1 cellular context compared by ENCODE assay signal in genomic region chr10:71838264-71839211, GRCh38.
TF ChIP-seq lines count a peak whose summit lies in the region.

No MANE protein-coding gene starts in this region.

TF ChIP-seq in HEK293, 187 proteins besides CTCF, POLR2A, EP300 and RAD21 (continued from another document):
- TF ChIP-seq ZNF280D (tag by site-specific recombination; IDR thresholded peaks at IDR 0.05) = no peak
- TF ChIP-seq ZNF394 (tag by site-specific recombination; IDR thresholded peaks at IDR 0.05; ENCODE audit: borderline replicate concordance) = peak; percentile 28; the same call in 1 of the 2 replicates
- TF ChIP-seq ZNF132 (tag by site-specific recombination; IDR thresholded peaks at IDR 0.05; ENCODE audit: borderline replicate concordance) = no peak
- no peak for TF ChIP-seq ZNF776 (tag by site-specific recombination; IDR thresholded peaks at IDR 0.05; ENCODE audit: borderline replicate concordance)
- peak; percentile 86 for TF ChIP-seq ATF2 (tag by site-specific recombination; IDR thresholded peaks at IDR 0.05; ENCODE audit: low read depth)
- TF ChIP-seq ZNF157 (tag by site-specific recombination; IDR thresholded peaks at IDR 0.05) = no peak
- TF ChIP-seq TSHZ1 (tag by site-specific recombination; IDR thresholded peaks at IDR 0.05; ENCODE audit: borderline replicate concordance) = no peak; the same call in 1 of the 2 replicates
- TF ChIP-seq ZNF133 (tag by site-specific recombination; IDR thresholded peaks at IDR 0.05) = no peak
- TF ChIP-seq ELK4 (IDR thresholded peaks at IDR 0.05; ENCODE audit: borderline replicate concordance, low read depth, low read length) = no peak
- TF ChIP-seq GLI2 (tag by site-specific recombination; IDR thresholded peaks at IDR 0.05; ENCODE audit: borderline replicate concordance, low read depth) = no peak
- no peak for TF ChIP-seq PBX3 (CRISPR knock-in tag; IDR thresholded peaks at IDR 0.05)
- no peak for TF ChIP-seq TCF7L2 (IDR thresholded peaks at IDR 0.05; ENCODE audit: borderline replicate concordance, low read depth, low read length)
- no peak for TF ChIP-seq MZF1 (tag by site-specific recombination; IDR thresholded peaks at IDR 0.05; ENCODE audit: borderline replicate concordance)
- TF ChIP-seq SP3 (tag by site-specific recombination; IDR thresholded peaks at IDR 0.05) = 0 out of 2 replicates have a peak, but pooled peaks have one; percentile 10
- TF ChIP-seq ZNF514 (tag by site-specific recombination; IDR thresholded peaks at IDR 0.05) = no peak
- TF ChIP-seq KLF1 (tag by site-specific recombination; IDR thresholded peaks at IDR 0.05) = peak; percentile 77
- TF ChIP-seq ZNF692 (tag by site-specific recombination; IDR thresholded peaks at IDR 0.05) = no peak
- no peak for TF ChIP-seq ZNF266 (tag by site-specific recombination; IDR thresholded peaks at IDR 0.05; ENCODE audit: low read depth)
- no peak for TF ChIP-seq YY1 (tag by site-specific recombination; IDR thresholded peaks at IDR 0.05)
- TF ChIP-seq ZNF660 (tag by site-specific recombination; IDR thresholded peaks at IDR 0.05) = 0 out of 2 replicates have a peak, but pooled peaks have one; percentile 27
- no peak for TF ChIP-seq ZNF311 (tag by site-specific recombination; IDR thresholded peaks at IDR 0.05; ENCODE audit: borderline replicate concordance)
- no peak for TF ChIP-seq ZNF623 (tag by site-specific recombination; IDR thresholded peaks at IDR 0.05)
- TF ChIP-seq GFI1B (tag by site-specific recombination; IDR thresholded peaks at IDR 0.05) = no peak
- no peak for TF ChIP-seq ZNF544 (tag by site-specific recombination; IDR thresholded peaks at IDR 0.05)
- TF ChIP-seq GLIS1 (tag by site-specific recombination; IDR thresholded peaks at IDR 0.05) = peak; percentile 88
- no peak for TF ChIP-seq MEIS1 (CRISPR knock-in tag; IDR thresholded peaks at IDR 0.05; ENCODE audit: borderline replicate concordance)
- peak; percentile 30; the same call in 1 of the 2 replicates for TF ChIP-seq INSM2 (tag by site-specific recombination; IDR thresholded peaks at IDR 0.05)
- no peak for TF ChIP-seq ZNF530 (tag by site-specific recombination; IDR thresholded peaks at IDR 0.05; ENCODE audit: low read depth)
- TF ChIP-seq ZNF677 (tag by site-specific recombination; IDR thresholded peaks at IDR 0.05) = no peak
- TF ChIP-seq ZNF112 (tag by site-specific recombination; IDR thresholded peaks at IDR 0.05) = no peak
- no peak for TF ChIP-seq FEZF1 (tag by site-specific recombination; IDR thresholded peaks at IDR 0.05)
- no peak for TF ChIP-seq ZNF777 (tag by site-specific recombination; IDR thresholded peaks at IDR 0.05; ENCODE audit: borderline replicate concordance)
- no peak for TF ChIP-seq ZNF398 (tag by site-specific recombination; IDR thresholded peaks at IDR 0.05)
- no peak for TF ChIP-seq BCL11B (tag by site-specific recombination; IDR thresholded peaks at IDR 0.05; ENCODE audit: low read depth)
- TF ChIP-seq ZNF221 (tag by site-specific recombination; IDR thresholded peaks at IDR 0.05; ENCODE audit: borderline replicate concordance) = no peak
- no peak for TF ChIP-seq ZNF626 (tag by site-specific recombination; IDR thresholded peaks at IDR 0.05)
